Comparison of ENCODE assay signal across 9 cellular contexts in the genomic region with DNA sequence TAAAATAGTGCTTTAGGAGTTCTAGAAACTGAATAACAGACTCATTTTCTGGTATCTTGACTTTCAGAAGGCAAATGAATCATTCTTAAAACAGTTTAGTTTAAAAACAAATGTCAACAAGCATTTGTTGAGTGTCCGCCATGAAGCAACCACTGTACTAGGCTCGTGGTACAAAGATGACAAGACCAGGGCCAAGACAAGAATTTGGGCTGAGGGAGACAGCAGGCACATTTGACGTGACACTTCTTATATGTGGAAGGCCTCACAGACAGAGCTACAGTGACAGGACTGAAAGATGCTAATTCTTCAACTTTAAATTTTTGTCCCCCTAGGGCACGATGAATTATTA. TPM values are rescaled to one million over a fixed set of nuclear protein-coding genes. Genes with fewer than 3 reads are reported as not detected.
DNase-seq lines count a peak whose midpoint lies in the region; TF ChIP-seq lines count a peak whose summit lies in the region.
"Had no signal": no experiment of that assay in that cellular context is flagged by ENCODE, and none has a peak within 500 bp of the region (broad histone marks: within the 10 kb centered on the region; RNA-seq: fewer than 3 reads in every experiment).

No MANE protein-coding gene starts in this region.

- H3K9me3 Mint-ChIP-seq in activated CD4-positive, alpha-beta T cell treated with anti-CD3 and anti-CD28 coated beads, Interleukin-2, amount 10 ng/mL, durations not matched to agents 7 days and 5 days: no peaks in the 10 kb centered on the region
- no peaks in the 10 kb centered on the region for H3K9me3 Mint-ChIP-seq in activated naive CD8-positive, alpha-beta T cell treated with anti-CD3 and anti-CD28 coated beads for 36 hours

- no peaks in the 10 kb centered on the region for H3K27me3 ChIP-seq in Loucy (ENCODE audit: insufficient read depth, low read length, poor library complexity, severe bottlenecking)
- H3K27me3 ChIP-seq in skeletal muscle satellite cell (ENCODE audit: control insufficient read depth, insufficient read depth, low read length): no peaks in the 10 kb centered on the region

- TF ChIP-seq CTCF in Loucy (conservative IDR thresholded peaks at IDR 0.05; ENCODE audit: low read length): no peak

- peak overlapping the region; percentile 54 for H3K9ac ChIP-seq in Loucy (ENCODE audit: low read depth, low read length, poor library complexity, severe bottlenecking)
- H3K9ac ChIP-seq in skeletal muscle satellite cell (ENCODE audit: low read depth, low read length): no peak overlapping the region

- H3K9me3 ChIP-seq in Loucy (ENCODE audit: insufficient read depth, low read depth, low read length) (no peaks in the 10 kb centered on the region), skeletal muscle satellite cell (replicated peaks; ENCODE audit: low read length) (no peaks in the 10 kb centered on the region)

- peaks cover 53% of the 10 kb centered on the region for H3K4me1 Mint-ChIP-seq in activated CD4-positive, alpha-beta T cell treated with anti-CD3 and anti-CD28 coated beads, Interleukin-2, amount 10 ng/mL, durations not matched to agents 7 days and 5 days
- H3K4me1 Mint-ChIP-seq in activated naive CD8-positive, alpha-beta T cell treated with anti-CD3 and anti-CD28 coated beads for 36 hours: peaks cover 48% of the 10 kb centered on the region

- CTCF ChIA-PET in activated CD4-positive, alpha-beta T cell treated with anti-CD3 and anti-CD28 coated beads, Interleukin-2, amount 10 ng/mL, durations not matched to agents 7 days and 5 days (lab: Charles Lee): interaction anchor here (0.5 to 14.9 kb wide), 19 partner anchors 11 to 497 kb away, joined by 3 to 166 read pairs (median 4); a partner anchor contains a TSS

- no peak overlapping the region for H3K4me3 Mint-ChIP-seq in activated CD4-positive, alpha-beta T cell treated with anti-CD3 and anti-CD28 coated beads, Interleukin-2, amount 10 ng/mL, durations not matched to agents 7 days and 5 days
- no peak overlapping the region for H3K4me3 Mint-ChIP-seq in activated naive CD8-positive, alpha-beta T cell treated with anti-CD3 and anti-CD28 coated beads for 36 hours

- H3F3A ChIP-seq in Loucy (ENCODE audit: low read depth): no peaks in the 10 kb centered on the region

- peak overlapping the region; percentile 19 for H3K27ac Mint-ChIP-seq in activated CD4-positive, alpha-beta T cell treated with anti-CD3 and anti-CD28 coated beads, Interleukin-2, amount 10 ng/mL, durations not matched to agents 7 days and 5 days
- H3K27ac Mint-ChIP-seq in activated naive CD8-positive, alpha-beta T cell treated with anti-CD3 and anti-CD28 coated beads for 36 hours: peak overlapping the region; percentile 84

- H2AFZ ChIP-seq in Loucy (ENCODE audit: low read length): peak overlapping the region; percentile 65

- POLR2A ChIA-PET in activated CD4-positive, alpha-beta T cell treated with anti-CD3 and anti-CD28 coated beads, Interleukin-2, amount 10 ng/mL, durations not matched to agents 7 days and 5 days (lab: Charles Lee): interaction anchor here (0.6 to 1.1 kb wide), 2 partner anchors 16 to 64 kb away, joined by 3 to 5 read pairs; no protein-coding TSS in a partner anchor

- H3K27me3 Mint-ChIP-seq in activated CD4-positive, alpha-beta T cell treated with anti-CD3 and anti-CD28 coated beads, Interleukin-2, amount 10 ng/mL, durations not matched to agents 7 days and 5 days: no peaks in the 10 kb centered on the region
- H3K27me3 Mint-ChIP-seq in activated naive CD8-positive, alpha-beta T cell treated with anti-CD3 and anti-CD28 coated beads for 36 hours: no peaks in the 10 kb centered on the region

- H3K9me2 ChIP-seq in Loucy (replicated peaks; ENCODE audit: low read depth, low read length): no peaks in the 10 kb centered on the region

- H4K20me1 ChIP-seq in Loucy (ENCODE audit: insufficient read depth, low read length, poor library complexity, severe bottlenecking): no peaks in the 10 kb centered on the region

- H3K4me3 ChIP-seq in Loucy (ENCODE audit: low read length, poor library complexity, severe bottlenecking) (no peak overlapping the region), skeletal muscle satellite cell (ENCODE audit: low read length) (no peak overlapping the region)
- H3K4me3 ChIP-seq: lung had no signal

- peak overlapping the region; percentile 80 for H3K4me2 ChIP-seq in Loucy (ENCODE audit: low read depth, low read length, poor library complexity, severe bottlenecking)
- H3K4me2 ChIP-seq in skeletal muscle satellite cell (ENCODE audit: low read length): peak overlapping the region; percentile 88

- no peaks in the 10 kb centered on the region for H3K36me3 Mint-ChIP-seq in activated CD4-positive, alpha-beta T cell treated with anti-CD3 and anti-CD28 coated beads, Interleukin-2, amount 10 ng/mL, durations not matched to agents 7 days and 5 days (ENCODE audit: low read depth)
- no peaks in the 10 kb centered on the region for H3K36me3 Mint-ChIP-seq in activated naive CD8-positive, alpha-beta T cell treated with anti-CD3 and anti-CD28 coated beads for 36 hours

- H3K36me3 ChIP-seq in Loucy (ENCODE audit: insufficient read depth, low read length) (no peaks in the 10 kb centered on the region), skeletal muscle satellite cell (ENCODE audit: insufficient read depth, low read length) (no peaks in the 10 kb centered on the region)

- no peak for DNase-seq in activated CD4-positive, alpha-beta T cell treated with anti-CD3 and anti-CD28 coated beads, Interleukin-2, amount 10 ng/mL, durations not matched to agents 7 days and 5 days
- DNase-seq in activated CD4-positive, alpha-beta T cell treated with anti-CD3 and anti-CD28 coated beads, Interleukin-2, amount 50 U/mL, for 1 hour: no peak
- DNase-seq in activated naive CD8-positive, alpha-beta T cell treated with anti-CD3 and anti-CD28 coated beads for 36 hours: no peak
- no peak for DNase-seq in NCI-H1105 (lab: John Stamatoyannopoulos, UW)
- DNase-seq in NCI-H187 (lab: John Stamatoyannopoulos, UW): no peak
- no peak for DNase-seq in NCI-H2029 treated with DMSO at 0.1 percent for 48 hours (lab: John Stamatoyannopoulos, UW)

- H3K79me2 ChIP-seq in Loucy (ENCODE audit: insufficient read depth, low read length): no peaks in the 10 kb centered on the region

- H3K4me1 ChIP-seq in Loucy (ENCODE audit: insufficient read depth, low read length, poor library complexity, severe bottlenecking): peaks cover 4% of the 10 kb centered on the region
- H3K4me1 ChIP-seq in skeletal muscle satellite cell (ENCODE audit: control insufficient read depth, insufficient read depth, low read length): peaks cover 12% of the 10 kb centered on the region

RNA-seq across cellular contexts. Expression of a gene that starts 14.4 kb away (rescaled TPM):
- 10 to 100 TPM; 48.4 to 50.8 TPM for total RNA-seq in activated CD4-positive, alpha-beta T cell treated with anti-CD3 and anti-CD28 coated beads, Interleukin-2, amount 10 ng/mL, durations not matched to agents 7 days and 5 days
- 10 to 100 TPM; 33.7 to 35.9 TPM for total RNA-seq in activated naive CD8-positive, alpha-beta T cell treated with anti-CD3 and anti-CD28 coated beads for 36 hours
- total RNA-seq in skeletal muscle satellite cell (2012; rRNA removed): 28.0 and 28.1 TPM in 2 replicates
